Comparison of ENCODE assay signal across 14 cellular contexts in genomic region chr6:134201716-134202115, GRCh38.
"Had no signal": no experiment of that assay in that cellular context is flagged by ENCODE, and none has a peak within 500 bp of the region (broad histone marks: within the 10 kb centered on the region; RNA-seq: fewer than 3 reads in every experiment).

No MANE protein-coding gene starts in this region.

- H3K4me3 ChIP-seq: breast epithelium, gastrocnemius medialis, heart left ventricle, lung had no signal

- DNase-seq: activated CD4-positive, CD25-positive, alpha-beta regulatory T cell treated with anti-CD3 and anti-CD28 coated beads, Interleukin-2, amount 50 U/mL, for 72 hours; activated naive CD4-positive, alpha-beta T cell; activated naive CD8-positive, alpha-beta T cell treated with anti-CD3 and anti-CD28 coated beads, Interleukin-2, amount 10 ng/mL, durations not matched to agents 7 days and 5 days; anterior cingulate cortex; cerebellar nuclear complex; effector memory CD4-positive, alpha-beta T cell; gastrocnemius medialis; heart left ventricle; left colon; midbrain; stimulated activated CD4-positive, alpha-beta T cell treated with anti-CD3 and anti-CD28 coated beads, Interleukin-12 subunit alpha, Interleukin-12 subunit beta, amount 100 ng/mL, for 4 hours; T-helper 9 cell had no signal

- H3K27me3 ChIP-seq: breast epithelium, gastrocnemius medialis, heart left ventricle had no signal

- H3K27ac ChIP-seq: breast epithelium, gastrocnemius medialis, heart left ventricle had no signal

- H3K4me1 ChIP-seq: breast epithelium, gastrocnemius medialis, heart left ventricle had no signal

- H3K9me3 ChIP-seq: breast epithelium, gastrocnemius medialis had no signal

- H3K36me3 ChIP-seq: breast epithelium, gastrocnemius medialis, heart left ventricle had no signal
